1 cellular context compared by ENCODE assay signal in genomic region chr1:205775015-205775716, GRCh38.
A peak's percentile ranks its signal among the peaks of the same experiment; 100 is the strongest.
TF ChIP-seq lines count a peak whose summit lies in the region.

TSS of gene RAB29 (minus strand) at chr1:205775482. CDS start at chr1:205774956, 526 bp downstream.

TF ChIP-seq in HepG2, 621 proteins besides CTCF, POLR2A, EP300 and RAD21 (continued from another document and continues in another):
- TF ChIP-seq ZBTB14 (CRISPR knock-in tag; IDR thresholded peaks at IDR 0.05) (no peak), PRMT3 (CRISPR knock-in tag; IDR thresholded peaks at IDR 0.05; ENCODE audit: borderline replicate concordance, low read depth) (no peak), ZSCAN21 (CRISPR knock-in tag; IDR thresholded peaks at IDR 0.05; ENCODE audit: borderline replicate concordance) (no peak), GZF1 (CRISPR knock-in tag; IDR thresholded peaks at IDR 0.05) (no peak), ZNF317 (CRISPR knock-in tag; IDR thresholded peaks at IDR 0.05) (peak; percentile 64; the same call in 1 of the 2 replicates), ZNF282 (IDR thresholded peaks at IDR 0.05; ENCODE audit: partially characterized antibody) (no peak), FOXA3 (CRISPR knock-in tag; IDR thresholded peaks at IDR 0.05) (no peak), GLMP (CRISPR knock-in tag; IDR thresholded peaks at IDR 0.05; ENCODE audit: borderline replicate concordance) (no peak), NFAT5 (CRISPR knock-in tag; IDR thresholded peaks at IDR 0.05) (no peak), NRL (CRISPR knock-in tag; IDR thresholded peaks at IDR 0.05; ENCODE audit: borderline replicate concordance) (peak; percentile 88), DMTF1 (CRISPR knock-in tag; IDR thresholded peaks at IDR 0.05) (no peak), ZNF136 (CRISPR knock-in tag; IDR thresholded peaks at IDR 0.05; ENCODE audit: low read depth) (no peak), MEIS2 (CRISPR knock-in tag; IDR thresholded peaks at IDR 0.05) (no peak), ZNF674 (CRISPR knock-in tag; IDR thresholded peaks at IDR 0.05; ENCODE audit: low read depth) (no peak), JUNB (CRISPR knock-in tag; IDR thresholded peaks at IDR 0.05; ENCODE audit: borderline replicate concordance) (no peak), SMC3 (IDR thresholded peaks at IDR 0.05; ENCODE audit: low read length) (no peak), TBP (CRISPR knock-in tag; IDR thresholded peaks at IDR 0.05) (no peak), ASH2L (IDR thresholded peaks at IDR 0.05; ENCODE audit: insufficient read length, low read depth, low read length) (peak; percentile 48), PLSCR1 (CRISPR knock-in tag; IDR thresholded peaks at IDR 0.05; ENCODE audit: borderline replicate concordance) (no peak), ZHX1 (CRISPR knock-in tag; IDR thresholded peaks at IDR 0.05; ENCODE audit: low read depth) (no peak), PRPF4 (IDR thresholded peaks at IDR 0.05; ENCODE audit: low read depth, low read length, poor library complexity, severe bottlenecking) (no peak), FUBP1 (CRISPR knock-in tag; IDR thresholded peaks at IDR 0.05; ENCODE audit: borderline replicate concordance) (no peak), SIX4 (CRISPR knock-in tag; IDR thresholded peaks at IDR 0.05) (no peak), LCORL (IDR thresholded peaks at IDR 0.05) (no peak), LCORL (CRISPR knock-in tag; IDR thresholded peaks at IDR 0.05) (no peak), ZNF280B (CRISPR knock-in tag; IDR thresholded peaks at IDR 0.05; ENCODE audit: borderline replicate concordance) (peak; percentile 75), BCL3 (CRISPR knock-in tag; IDR thresholded peaks at IDR 0.05) (no peak; the same call in 1 of the 2 replicates), ZNF839 (CRISPR knock-in tag; IDR thresholded peaks at IDR 0.05; ENCODE audit: borderline replicate concordance) (no peak), ZMAT3 (CRISPR knock-in tag; conservative IDR thresholded peaks at IDR 0.05) (no peak; the same call in 1 of the 2 replicates), BCLAF1 (IDR thresholded peaks at IDR 0.05) (no peak), GPN1 (CRISPR knock-in tag; IDR thresholded peaks at IDR 0.05; ENCODE audit: borderline replicate concordance) (no peak), GMEB1 (CRISPR knock-in tag; IDR thresholded peaks at IDR 0.05; ENCODE audit: borderline replicate concordance) (peak; percentile 63), TOE1 (CRISPR knock-in tag; IDR thresholded peaks at IDR 0.05) (no peak)
